8 cellular contexts compared by ENCODE assay signal in genomic region chr17:45341389-45342158, GRCh38. TPM values are rescaled to one million over a fixed set of nuclear protein-coding genes. Genes with fewer than 3 reads are reported as not detected.
DNase-seq lines count a peak whose midpoint lies in the region; ATAC-seq and TF ChIP-seq lines count a peak whose summit lies in the region.

No MANE protein-coding gene starts in this region.

- DNase-seq in ELR (ENCODE audit: low read depth) (peak; percentile 99), fibroblast of the conjunctiva (ENCODE audit: low read depth) (peak; percentile 81), progenitor cell of endocrine pancreas (ENCODE audit: low spot score, unreplicated experiment) (peak; percentile 10), middle frontal gyrus (ENCODE audit: extremely low spot score, low spot score) (no peak), CD14-positive monocyte (ENCODE audit: low spot score) (no peak), NCI-H1436 treated with DMSO at 0.1 percent for 48 hours (lab: John Stamatoyannopoulos, UW) (no peak)

- H3K27ac Mint-ChIP-seq in progenitor cell of endocrine pancreas (no peak overlapping the region), CD14-positive monocyte (no peak overlapping the region)

- H3K27me3 Mint-ChIP-seq in progenitor cell of endocrine pancreas (peaks cover 4% of the 10 kb centered on the region), CD14-positive monocyte (ENCODE audit: low read depth in 3 of 3) (peaks cover 0 to 4% (median 3%) of the 10 kb centered on the region in 3 donors)

- TF ChIP-seq CTCF in progenitor cell of endocrine pancreas (IDR thresholded peaks at IDR 0.05; ENCODE audit: unreplicated experiment) = no peak
- TF ChIP-seq CTCF in CD14-positive monocyte (IDR thresholded peaks at IDR 0.05) = no peak

- H3K9me3 Mint-ChIP-seq in progenitor cell of endocrine pancreas (ENCODE audit: low read depth) = no peaks in the 10 kb centered on the region
- H3K9me3 Mint-ChIP-seq in CD14-positive monocyte = no peaks in the 10 kb centered on the region

- H3K4me1 Mint-ChIP-seq in progenitor cell of endocrine pancreas (ENCODE audit: low read depth) (no peaks in the 10 kb centered on the region), CD14-positive monocyte (peaks cover 12% of the 10 kb centered on the region)

- no peak overlapping the region for H3K4me3 Mint-ChIP-seq in progenitor cell of endocrine pancreas (ENCODE audit: low read depth)
- no peak overlapping the region for H3K4me3 Mint-ChIP-seq in CD14-positive monocyte

- intact Hi-C loops in CD14-positive monocyte (cut with micrococcal nuclease) = no loop called here

- H3K36me3 Mint-ChIP-seq in progenitor cell of endocrine pancreas (ENCODE audit: insufficient read depth) (no peaks in the 10 kb centered on the region), CD14-positive monocyte (no peaks in the 10 kb centered on the region)

- ATAC-seq in HG03565 (IDR thresholded peaks at IDR 0.05; ENCODE audit: unreplicated experiment) = no peak

TF ChIP-seq in PFSK-1, 5 proteins besides CTCF, POLR2A, EP300 and RAD21:
- TF ChIP-seq, protein P1, sequence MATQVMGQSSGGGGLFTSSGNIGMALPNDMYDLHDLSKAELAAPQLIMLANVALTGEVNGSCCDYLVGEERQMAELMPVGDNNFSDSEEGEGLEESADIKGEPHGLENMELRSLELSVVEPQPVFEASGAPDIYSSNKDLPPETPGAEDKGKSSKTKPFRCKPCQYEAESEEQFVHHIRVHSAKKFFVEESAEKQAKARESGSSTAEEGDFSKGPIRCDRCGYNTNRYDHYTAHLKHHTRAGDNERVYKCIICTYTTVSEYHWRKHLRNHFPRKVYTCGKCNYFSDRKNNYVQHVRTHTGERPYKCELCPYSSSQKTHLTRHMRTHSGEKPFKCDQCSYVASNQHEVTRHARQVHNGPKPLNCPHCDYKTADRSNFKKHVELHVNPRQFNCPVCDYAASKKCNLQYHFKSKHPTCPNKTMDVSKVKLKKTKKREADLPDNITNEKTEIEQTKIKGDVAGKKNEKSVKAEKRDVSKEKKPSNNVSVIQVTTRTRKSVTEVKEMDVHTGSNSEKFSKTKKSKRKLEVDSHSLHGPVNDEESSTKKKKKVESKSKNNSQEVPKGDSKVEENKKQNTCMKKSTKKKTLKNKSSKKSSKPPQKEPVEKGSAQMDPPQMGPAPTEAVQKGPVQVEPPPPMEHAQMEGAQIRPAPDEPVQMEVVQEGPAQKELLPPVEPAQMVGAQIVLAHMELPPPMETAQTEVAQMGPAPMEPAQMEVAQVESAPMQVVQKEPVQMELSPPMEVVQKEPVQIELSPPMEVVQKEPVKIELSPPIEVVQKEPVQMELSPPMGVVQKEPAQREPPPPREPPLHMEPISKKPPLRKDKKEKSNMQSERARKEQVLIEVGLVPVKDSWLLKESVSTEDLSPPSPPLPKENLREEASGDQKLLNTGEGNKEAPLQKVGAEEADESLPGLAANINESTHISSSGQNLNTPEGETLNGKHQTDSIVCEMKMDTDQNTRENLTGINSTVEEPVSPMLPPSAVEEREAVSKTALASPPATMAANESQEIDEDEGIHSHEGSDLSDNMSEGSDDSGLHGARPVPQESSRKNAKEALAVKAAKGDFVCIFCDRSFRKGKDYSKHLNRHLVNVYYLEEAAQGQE (IDR thresholded peaks at IDR 0.05; ENCODE audit: insufficient read depth in 1 of 2, low read depth in 2 of 2, low read length in 2 of 2) = no peak
- peak; percentile 88; the same call in 1 of the 2 replicates for TF ChIP-seq POLR2AphosphoS5 (IDR thresholded peaks at IDR 0.05; ENCODE audit: low read depth, low read length)
- peak; percentile 73; the same call in 1 of the 2 replicates for TF ChIP-seq TAF1 (IDR thresholded peaks at IDR 0.05; ENCODE audit: borderline replicate concordance, insufficient read depth, low read length)
- TF ChIP-seq SIN3A (IDR thresholded peaks at IDR 0.05; ENCODE audit: borderline replicate concordance, insufficient read depth, low read length) = no peak
- TF ChIP-seq FOXP2 (optimal IDR thresholded peaks at IDR 0.05; ENCODE audit: borderline replicate concordance, extremely low read depth, extremely low read length, insufficient read depth) = peak; percentile 59

RNA-seq across cellular contexts. Expression of gene MAP3K14, which starts 24.8 kb away (rescaled TPM):
- polyA plus RNA-seq in PFSK-1 (2012; ENCODE audit: insufficient read length, low read depth) = 7.4 TPM
- 7.8 and 8.7 TPM in 2 replicates for total RNA-seq in progenitor cell of endocrine pancreas
- 1 to 10 TPM; 1.4 to 3.8 TPM for polyA plus RNA-seq in CD14-positive monocyte

Comparison
In these comparisons a context has a peak if more than half of its experiments do, and no peak if none do; other contexts are left out.
1. DNase-seq: peak in ELR (single experiment), fibroblast of the conjunctiva (single experiment) and progenitor cell of endocrine pancreas (single experiment); none in middle frontal gyrus (single experiment), CD14-positive monocyte (single experiment) and NCI-H1436 treated with DMSO at 0.1 percent for 48 hours (single experiment).